Comparison of ENCODE assay signal across 7 cellular contexts in genomic region chr5:57221049-57221568, GRCh38. TPM values are rescaled to one million over a fixed set of nuclear protein-coding genes. Genes with fewer than 3 reads are reported as not detected.
DNase-seq lines count a peak whose midpoint lies in the region; FAIRE-seq and TF ChIP-seq lines count a peak whose summit lies in the region.

No MANE protein-coding gene starts in this region.

- no peak overlapping the region for H3K9ac ChIP-seq in neuronal stem cell (ENCODE audit: low read depth, low read length, poor library complexity)

- no peaks in the 10 kb centered on the region for H3K27me3 ChIP-seq in neuronal stem cell (ENCODE audit: control insufficient read depth in 3 of 3, insufficient read depth in 3 of 3, low read depth in 1 of 3, low read length in 3 of 3)

- H3K23ac ChIP-seq in neuronal stem cell (ENCODE audit: low read depth, low read length, poor library complexity): no peak overlapping the region

- no peak overlapping the region for H4K8ac ChIP-seq in neuronal stem cell (ENCODE audit: low read depth, low read length)

- no peaks in the 10 kb centered on the region for H3K4me1 ChIP-seq in neuronal stem cell (ENCODE audit: control insufficient read depth in 2 of 2, insufficient read depth in 1 of 2, low read depth in 1 of 2, low read length in 2 of 2)

- DNase-seq in DMS 273 (lab: John Stamatoyannopoulos, UW; ENCODE audit: unreplicated experiment): peak; percentile 79
- peak; percentile 16 for DNase-seq in GM19239 (ENCODE audit: insufficient read length, low spot score)
- DNase-seq in NCI-H1417 (lab: John Stamatoyannopoulos, UW): peak; percentile 10 to 77 (median 66)
- DNase-seq in fibroblast of pulmonary artery (ENCODE audit: low read depth): peak; percentile 80
- peak; percentile 59 for DNase-seq in neuronal stem cell (ENCODE audit: low spot score)
- no peak for DNase-seq in UCSD-AML1 (lab: John Stamatoyannopoulos, UW; ENCODE audit: unreplicated experiment)

- no peak overlapping the region for H2BK12ac ChIP-seq in neuronal stem cell (ENCODE audit: low read length)

- H3K4me3 ChIP-seq in WI38 (ENCODE audit: low read depth, low read length) (no peak overlapping the region), fibroblast of pulmonary artery (replicated peaks; ENCODE audit: low read depth, low read length) (no peak overlapping the region), neuronal stem cell (ENCODE audit: low read length in 2 of 2) (no peak overlapping the region)

- peaks cover 4% of the 10 kb centered on the region for H3K79me1 ChIP-seq in neuronal stem cell (ENCODE audit: low read depth, low read length)

- TF ChIP-seq CTCF in WI38 (IDR thresholded peaks at IDR 0.05; ENCODE audit: low read depth, low read length) (peak; percentile 54; the same call in 1 of the 2 replicates), fibroblast of pulmonary artery (IDR thresholded peaks at IDR 0.05; ENCODE audit: low read length, missing control alignments) (peak; percentile 73)

- H2BK120ac ChIP-seq in neuronal stem cell (ENCODE audit: low read depth, low read length): no peak overlapping the region

- 100% methylated on average over 1 of the region's 2 CpGs; no CpG with 5 or more reads in 1 of the 2 donors for WGBS in neuronal stem cell (ENCODE audit: extremely low coverage in 2 of 2, insufficient read length in 2 of 2, insufficient replicate concordance in 1 of 2), 2 donors

- H3K14ac ChIP-seq in neuronal stem cell (ENCODE audit: low read length): no peak overlapping the region

- H3K36me3 ChIP-seq in neuronal stem cell (replicated peaks in 1 of 2; ENCODE audit: control insufficient read depth in 2 of 2, insufficient read depth in 2 of 2, low read length in 2 of 2): peaks cover under 1 to 60% of the 10 kb centered on the region in 2 donors

- H2BK15ac ChIP-seq in neuronal stem cell (ENCODE audit: low read length): no peak overlapping the region

- no peak overlapping the region for H2BK5ac ChIP-seq in neuronal stem cell (ENCODE audit: low read length)

- H4K91ac ChIP-seq in neuronal stem cell (ENCODE audit: low read depth, low read length, poor library complexity): no peak overlapping the region

- no peak overlapping the region for H2AFZ ChIP-seq in neuronal stem cell (ENCODE audit: low read length)

- H3K4me2 ChIP-seq in neuronal stem cell (ENCODE audit: insufficient read depth, low read length, poor library complexity, severe bottlenecking): no peak overlapping the region

- peak; percentile 21 for FAIRE-seq in GM19239 (lab: Jason Lieb, UNC)

- no peak overlapping the region for H3K27ac ChIP-seq in neuronal stem cell (replicated peaks; ENCODE audit: low read length)

- no peak overlapping the region for H3K4ac ChIP-seq in neuronal stem cell (ENCODE audit: low read length)

- H3K18ac ChIP-seq in neuronal stem cell (ENCODE audit: low read length): no peak overlapping the region

- H2AK5ac ChIP-seq in neuronal stem cell (ENCODE audit: low read depth, low read length): no peak overlapping the region

- H3K9me3 ChIP-seq in neuronal stem cell (replicated peaks in 1 of 2; ENCODE audit: control insufficient read depth in 2 of 2, insufficient read depth in 1 of 2, low read depth in 1 of 2, low read length in 2 of 2): no peaks in the 10 kb centered on the region

RNA-seq across cellular contexts. Expression of gene GPBP1, which starts 47.2 kb away (rescaled TPM):
- 127 TPM for polyA plus RNA-seq in neuronal stem cell (2013, experiment 1 of 2)
- 124 TPM for polyA plus RNA-seq in neuronal stem cell (2013, experiment 2 of 2)
